Comparison of ENCODE assay signal across 30 cellular contexts in genomic region chr1:62229468-62229867, GRCh38. TPM values are rescaled to one million over a fixed set of nuclear protein-coding genes. Genes with fewer than 3 reads are reported as not detected.
DNase-seq lines count a peak whose midpoint lies in the region; TF ChIP-seq lines count a peak whose summit lies in the region.
"Had no signal": no experiment of that assay in that cellular context is flagged by ENCODE, and none has a peak within 500 bp of the region (broad histone marks: within the 10 kb centered on the region; RNA-seq: fewer than 3 reads in every experiment).

No MANE protein-coding gene starts in this region.

- WGBS in mammary epithelial cell (ENCODE audit: low coverage, missing lambda C conversion rate) = 92% methylated on average over 2 of the region's 3 CpGs
- WGBS in mesendoderm (ENCODE audit: extremely low coverage, insufficient coverage, low lambda C conversion rate) = no CpG with 5 or more reads among the region's 3 CpGs

- H3K4me1 Mint-ChIP-seq in activated CD4-positive, alpha-beta T cell treated with anti-CD3 and anti-CD28 coated beads, Interleukin-2, amount 10 ng/mL, durations not matched to agents 24 days and 14 days = no peaks in the 10 kb centered on the region
- no peaks in the 10 kb centered on the region for H3K4me1 Mint-ChIP-seq in immature natural killer cell
- H3K4me1 Mint-ChIP-seq: activated B cell treated with CpG ODN at 0.5 μM for 24 hours; activated naive CD4-positive, alpha-beta T cell treated with anti-CD3 and anti-CD28 coated beads, Interleukin-2, amount 50 U/mL, for 24 hours; activated T-helper 17 cell treated with anti-CD3 and anti-CD28 coated beads, Interleukin-2, amount 50 U/mL, for 72 hours; stimulated activated effector memory CD8-positive, alpha-beta T cell treated with anti-CD3 and anti-CD28 coated beads, Interleukin-12 subunit alpha, Interleukin-12 subunit beta, amount 100 ng/mL, for 72 hours had no signal

- H3K4me2 ChIP-seq in mammary epithelial cell (ENCODE audit: insufficient read depth, low read depth, low read length) (peak overlapping the region; percentile 3), mesendoderm (ENCODE audit: low read length) (no peak overlapping the region)

- dilution Hi-C loops in mammary epithelial cell (cut with HindIII; ENCODE audit: low sequenced_read_pairs) = no loop called here

- no peak overlapping the region for H3K27ac Mint-ChIP-seq in activated CD4-positive, alpha-beta T cell treated with anti-CD3 and anti-CD28 coated beads, Interleukin-2, amount 10 ng/mL, durations not matched to agents 24 days and 14 days
- no peak overlapping the region for H3K27ac Mint-ChIP-seq in immature natural killer cell
- H3K27ac Mint-ChIP-seq: activated B cell treated with CpG ODN at 0.5 μM for 24 hours; activated naive CD4-positive, alpha-beta T cell treated with anti-CD3 and anti-CD28 coated beads, Interleukin-2, amount 50 U/mL, for 24 hours; activated T-helper 17 cell treated with anti-CD3 and anti-CD28 coated beads, Interleukin-2, amount 50 U/mL, for 72 hours; stimulated activated effector memory CD8-positive, alpha-beta T cell treated with anti-CD3 and anti-CD28 coated beads, Interleukin-12 subunit alpha, Interleukin-12 subunit beta, amount 100 ng/mL, for 72 hours; type B pancreatic cell had no signal

- no peak for TF ChIP-seq CTCF in mammary epithelial cell (conservative IDR thresholded peaks at IDR 0.05 in 1 of 2, IDR thresholded peaks at IDR 0.05 in 1 of 2; ENCODE audit: extremely low read depth in 1 of 2, insufficient read depth in 1 of 2, low read depth in 1 of 2, low read length in 2 of 2)

- no peak overlapping the region for H2AK5ac ChIP-seq in mesendoderm (ENCODE audit: low read length)

- in situ Hi-C loops in mammary epithelial cell (cut with MboI; ENCODE audit: low sequenced_read_pairs in 2 of 2) = no loop called here

- no peak overlapping the region for H3K4ac ChIP-seq in mesendoderm (ENCODE audit: low read depth, low read length)

- H3K27me3 ChIP-seq in mammary epithelial cell (ENCODE audit: insufficient read depth, low read length) = no peaks in the 10 kb centered on the region
- H3K27me3 ChIP-seq in mesendoderm (ENCODE audit: insufficient read depth, low read length, poor library complexity) = no peaks in the 10 kb centered on the region
- H3K27me3 ChIP-seq: BE2C, pancreas, Peyer's patch had no signal

- H2BK5ac ChIP-seq in mesendoderm (ENCODE audit: low read length) = no peak overlapping the region

- H2AFZ ChIP-seq in mammary epithelial cell (ENCODE audit: low read depth, low read length) = peak overlapping the region; percentile 47

- no peak overlapping the region for H3K23ac ChIP-seq in mesendoderm (ENCODE audit: low read length)

- no peaks in the 10 kb centered on the region for H3K36me3 Mint-ChIP-seq in activated CD4-positive, alpha-beta T cell treated with anti-CD3 and anti-CD28 coated beads, Interleukin-2, amount 10 ng/mL, durations not matched to agents 24 days and 14 days (ENCODE audit: low read depth)
- H3K36me3 Mint-ChIP-seq in immature natural killer cell = no peaks in the 10 kb centered on the region
- H3K36me3 Mint-ChIP-seq: activated naive CD4-positive, alpha-beta T cell treated with anti-CD3 and anti-CD28 coated beads, Interleukin-2, amount 50 U/mL, for 24 hours; stimulated activated effector memory CD8-positive, alpha-beta T cell treated with anti-CD3 and anti-CD28 coated beads, Interleukin-12 subunit alpha, Interleukin-12 subunit beta, amount 100 ng/mL, for 72 hours; type B pancreatic cell had no signal

- H3K27me3 Mint-ChIP-seq in activated CD4-positive, alpha-beta T cell treated with anti-CD3 and anti-CD28 coated beads, Interleukin-2, amount 10 ng/mL, durations not matched to agents 24 days and 14 days = peaks cover 3% of the 10 kb centered on the region
- peaks cover 0 to 3% (median 0%) of the 10 kb centered on the region in 3 donors for H3K27me3 Mint-ChIP-seq in immature natural killer cell (ENCODE audit: low read depth in 3 of 3)
- H3K27me3 Mint-ChIP-seq: activated naive CD4-positive, alpha-beta T cell treated with anti-CD3 and anti-CD28 coated beads, Interleukin-2, amount 50 U/mL, for 24 hours; type B pancreatic cell had no signal

- no peak overlapping the region for H4K5ac ChIP-seq in mesendoderm (ENCODE audit: low read length)

- no peaks in the 10 kb centered on the region for H3K79me2 ChIP-seq in mammary epithelial cell (ENCODE audit: insufficient read depth, low read length)
- H3K79me2 ChIP-seq in mesendoderm (ENCODE audit: control insufficient read depth, insufficient read depth, low read length) = no peaks in the 10 kb centered on the region

- H3K79me1 ChIP-seq in mesendoderm (ENCODE audit: low read length) = no peaks in the 10 kb centered on the region

- H4K8ac ChIP-seq in mesendoderm (ENCODE audit: low read depth, low read length) = no peak overlapping the region

- no peaks in the 10 kb centered on the region for H3K9me3 Mint-ChIP-seq in activated CD4-positive, alpha-beta T cell treated with anti-CD3 and anti-CD28 coated beads, Interleukin-2, amount 10 ng/mL, durations not matched to agents 24 days and 14 days
- H3K9me3 Mint-ChIP-seq in immature natural killer cell = peaks cover 0 to 1% (median 0%) of the 10 kb centered on the region in 6 donors
- H3K9me3 Mint-ChIP-seq: activated B cell treated with CpG ODN at 0.5 μM for 24 hours; activated naive CD4-positive, alpha-beta T cell treated with anti-CD3 and anti-CD28 coated beads, Interleukin-2, amount 50 U/mL, for 24 hours; activated T-helper 17 cell treated with anti-CD3 and anti-CD28 coated beads, Interleukin-2, amount 50 U/mL, for 72 hours; stimulated activated effector memory CD8-positive, alpha-beta T cell treated with anti-CD3 and anti-CD28 coated beads, Interleukin-12 subunit alpha, Interleukin-12 subunit beta, amount 100 ng/mL, for 72 hours had no signal

- H3K9me3 ChIP-seq in mammary epithelial cell (replicated peaks; ENCODE audit: insufficient read depth, low read length) = no peaks in the 10 kb centered on the region
- H3K9me3 ChIP-seq: BE2C, pancreas, Peyer's patch had no signal

- H4K20me1 ChIP-seq in mammary epithelial cell (ENCODE audit: insufficient read depth, low read length) = no peaks in the 10 kb centered on the region

- H3K56ac ChIP-seq in mesendoderm (ENCODE audit: low read length) = peak overlapping the region; percentile 74

- no peaks in the 10 kb centered on the region for H3K36me3 ChIP-seq in mammary epithelial cell (ENCODE audit: insufficient read depth, low read length)
- H3K36me3 ChIP-seq in mesendoderm (ENCODE audit: control insufficient read depth, insufficient read depth, low read length) = peaks cover 12% of the 10 kb centered on the region
- H3K36me3 ChIP-seq: BE2C, pancreas, Peyer's patch had no signal

- DNase-seq in DMS 273 treated with DMSO at 0.1 percent for 48 hours (lab: John Stamatoyannopoulos, UW) = peak; percentile 16
- no peak for DNase-seq in mammary epithelial cell
- peak; percentile 74 for DNase-seq in mesendoderm
- DNase-seq in activated CD4-positive, alpha-beta T cell treated with anti-CD3 and anti-CD28 coated beads, Interleukin-2, amount 10 ng/mL, durations not matched to agents 24 days and 14 days = no peak
- no peak for DNase-seq in KG1 (lab: John Stamatoyannopoulos, UW)
- DNase-seq in MV-4-11 (lab: John Stamatoyannopoulos, UW) = no peak
- no peak for DNase-seq in immature natural killer cell
- DNase-seq: ACHN; activated B cell treated with CpG ODN at 0.5 μM for 24 hours; activated CD4-positive, alpha-beta T cell treated with anti-CD3 and anti-CD28 coated beads, Interleukin-2, amount 50 U/mL, for 48 hours; activated CD8-positive, alpha-beta memory T cell treated with anti-CD3 and anti-CD28 coated beads, Interleukin-2, amount 50 U/mL, for 4 hours; cortex of kidney; DMS79; hypothalamus; NCI-H1048; NCI-H1694 treated with DMSO at 0.1 percent for 48 hours; NCI-H526; pancreas; retina; stimulated activated CD4-positive, alpha-beta T cell treated with anti-CD3 and anti-CD28 coated beads, Interleukin-4, amount 100 ng/mL, for 24 hours; T1000 had no signal

- TF ChIP-seq RAD21 in Ishikawa (IDR thresholded peaks at IDR 0.05; ENCODE audit: low read depth) = no peak

- intact Hi-C loops in mammary epithelial cell (cut with micrococcal nuclease) = no loop called here
- intact Hi-C loops in activated CD4-positive, alpha-beta T cell treated with anti-CD3 and anti-CD28 coated beads, Interleukin-2, amount 10 ng/mL, durations not matched to agents 24 days and 14 days (cut with micrococcal nuclease) = no loop called here

- no TSS peak for BruUV-seq in mammary epithelial cell (replicated peaks; lab: Mats Ljungman, UMichigan)

- CTCF ChIA-PET in mammary epithelial cell (lab: Charles Lee; ENCODE audit: low non-redundant PET) = no interaction called here

- H3K27ac ChIP-seq in mammary epithelial cell (ENCODE audit: insufficient read depth, low read depth, low read length) (peak overlapping the region; percentile 75), mesendoderm (ENCODE audit: low read depth, low read length) (peak overlapping the region; percentile 61)
- H3K27ac ChIP-seq: pancreas, Peyer's patch had no signal

- H3K4me3 Mint-ChIP-seq in activated CD4-positive, alpha-beta T cell treated with anti-CD3 and anti-CD28 coated beads, Interleukin-2, amount 10 ng/mL, durations not matched to agents 24 days and 14 days = no peak overlapping the region
- no peak overlapping the region for H3K4me3 Mint-ChIP-seq in immature natural killer cell
- H3K4me3 Mint-ChIP-seq: activated B cell treated with CpG ODN at 0.5 μM for 24 hours; activated naive CD4-positive, alpha-beta T cell treated with anti-CD3 and anti-CD28 coated beads, Interleukin-2, amount 50 U/mL, for 24 hours; activated T-helper 17 cell treated with anti-CD3 and anti-CD28 coated beads, Interleukin-2, amount 50 U/mL, for 72 hours; stimulated activated effector memory CD8-positive, alpha-beta T cell treated with anti-CD3 and anti-CD28 coated beads, Interleukin-12 subunit alpha, Interleukin-12 subunit beta, amount 100 ng/mL, for 72 hours; type B pancreatic cell had no signal

- H3K9ac ChIP-seq in mammary epithelial cell (ENCODE audit: insufficient read depth, low read length) (no peak overlapping the region), mesendoderm (ENCODE audit: low read length) (peak overlapping the region; percentile 15)

- H2BK15ac ChIP-seq in mesendoderm (replicated peaks; ENCODE audit: low read depth) = no peak overlapping the region

- TF ChIP-seq EP300 in Ishikawa (IDR thresholded peaks at IDR 0.05; ENCODE audit: borderline replicate concordance) = no peak

- H3K4me1 ChIP-seq in mammary epithelial cell (ENCODE audit: insufficient read depth, low read length) = peaks cover 45% of the 10 kb centered on the region
- peaks cover 12% of the 10 kb centered on the region for H3K4me1 ChIP-seq in mesendoderm (ENCODE audit: control insufficient read depth, low read depth, low read length)
- H3K4me1 ChIP-seq: BE2C, pancreas, Peyer's patch had no signal

- H3K4me3 ChIP-seq in mammary epithelial cell (replicated peaks in 1 of 3; ENCODE audit: insufficient read depth in 1 of 3, low read depth in 2 of 3, low read length in 3 of 3) (no peak overlapping the region), mesendoderm (ENCODE audit: low read length) (no peak overlapping the region)
- H3K4me3 ChIP-seq: pancreas, Peyer's patch had no signal

- no peak overlapping the region for H2BK120ac ChIP-seq in mesendoderm (ENCODE audit: low read depth, low read length)

- H3K18ac ChIP-seq in mesendoderm (ENCODE audit: low read length) = no peak overlapping the region

RNA-seq across cellular contexts. Expression of gene L1TD1, which starts 34.8 kb away (rescaled TPM):
- 10 to 100 TPM in 1 of 2 donors, under 1 TPM in 1; 0.07 to 18.3 TPM for total RNA-seq in mammary epithelial cell
- polyA plus RNA-seq in mammary epithelial cell (0.37 TPM), immature natural killer cell (not detected)
- not detected for polyA minus RNA-seq in mammary epithelial cell
- 489 TPM for polyA plus RNA-seq in mesendoderm (2013, experiment 1 of 2)
- polyA plus RNA-seq in mesendoderm (2013, experiment 2 of 2) = 482 TPM
- not detected in 2 replicates for total RNA-seq in activated CD4-positive, alpha-beta T cell treated with anti-CD3 and anti-CD28 coated beads, Interleukin-2, amount 10 ng/mL, durations not matched to agents 24 days and 14 days
- total RNA-seq: activated T-helper 17 cell treated with anti-CD3 and anti-CD28 coated beads, Interleukin-2, amount 50 U/mL, for 72 hours had no signal
- polyA plus RNA-seq: fibroblast of lung, neural cell had no signal

Comparison
In these comparisons a context has a peak if more than half of its experiments do, and no peak if none do; other contexts are left out.
1. DNase-seq: peak in DMS 273 treated with DMSO at 0.1 percent for 48 hours (single experiment) and mesendoderm (single experiment); none in mammary epithelial cell (single experiment), activated CD4-positive, alpha-beta T cell treated with anti-CD3 and anti-CD28 coated beads, Interleukin-2, amount 10 ng/mL, durations not matched to agents 24 days and 14 days (single experiment), KG1 (single experiment), MV-4-11 (single experiment) and immature natural killer cell (0 of 3).